In genomic region chr2:209495855-209496585, GRCh38 we compare ENCODE assay signal across 8 cellular contexts.
DNase-seq lines count a peak whose midpoint lies in the region; ATAC-seq and TF ChIP-seq lines count a peak whose summit lies in the region.

No MANE protein-coding gene starts in this region.

- RAD21 ChIA-PET in HCT116 (lab: Charles Lee; ENCODE audit: low non-redundant PET in 1 of 2, low total read pairs in 2 of 2, uncharacterized antibody in 2 of 2, unreplicated experiment in 2 of 2) = no interaction called here

- TF ChIP-seq RAD21 in HCT116 (IDR thresholded peaks at IDR 0.05; ENCODE audit: low read depth) = peak; percentile 40

- no TSS peak for BruUV-seq in HCT116 (replicated peaks; lab: Mats Ljungman, UMichigan)

- H3K27ac ChIP-seq in HCT116 (ENCODE audit: low read depth, low read length) = peak overlapping the region; percentile 17; the same call in 1 of the 2 replicates
- peak overlapping the region; percentile 93 for H3K27ac ChIP-seq in RWPE2 (ENCODE audit: poor library complexity, severe bottlenecking)
- no peak overlapping the region for H3K27ac ChIP-seq in WERI-Rb-1

- H4K20me1 ChIP-seq in HCT116 (ENCODE audit: insufficient read depth) = no peaks in the 10 kb centered on the region

- DNase-seq in HCT116 (ENCODE audit: low read depth, low spot score) = peak; percentile 88
- peak; percentile 66 for DNase-seq in RWPE2 (ENCODE audit: low spot score)
- no peak for DNase-seq in Right ventricle myocardium superior
- DNase-seq in smooth muscle cell of the brain vasculature (ENCODE audit: low read depth, low spot score) = peak; percentile 72
- DNase-seq in WERI-Rb-1 = no peak
- DNase-seq in GM10248 (ENCODE audit: extremely low spot score) = no peak

- ATAC-seq in HCT116 (peak; percentile 97), RWPE2 (ENCODE audit: low read depth) (peak; percentile 99), Right ventricle myocardium superior (ENCODE audit: poor library complexity) (peak; percentile 91), HG03521 (IDR thresholded peaks at IDR 0.05; ENCODE audit: unreplicated experiment) (no peak), HG02798 (IDR thresholded peaks at IDR 0.05; ENCODE audit: poor library complexity, unreplicated experiment) (no peak)

- H3K4me2 ChIP-seq in HCT116 (ENCODE audit: low read length) = peak overlapping the region; percentile 62

- peaks cover 16 to 22% of the 10 kb centered on the region in 2 experiments for H3K4me1 ChIP-seq in HCT116 (ENCODE audit: control insufficient read depth in 1 of 2, insufficient read depth in 2 of 2, low read length in 2 of 2)
- peaks cover 18% of the 10 kb centered on the region for H3K4me1 ChIP-seq in RWPE2 (ENCODE audit: insufficient read depth, poor library complexity, severe bottlenecking)

- POLR2A ChIA-PET in HCT116 (lab: Charles Lee) (no interaction called here), GM10248 (lab: Yijun Ruan, JAX) (no interaction called here)

- no peak for TF ChIP-seq POLR2A in HCT116 (IDR thresholded peaks at IDR 0.05; ENCODE audit: borderline replicate concordance, extremely low read depth, insufficient read depth, insufficient read length)

- H3K4me3 ChIP-seq in HCT116 (replicated peaks in 1 of 2; ENCODE audit: low read depth in 1 of 2, low read length in 2 of 2) (0 out of 4 replicates have a peak overlapping the region, but pooled peaks of 1 of the 2 experiments have one; percentile 11), RWPE2 (ENCODE audit: severe bottlenecking) (no peak overlapping the region), WERI-Rb-1 (ENCODE audit: low read depth, low read length) (no peak overlapping the region)

- H2AFZ ChIP-seq in HCT116 (ENCODE audit: low read depth, low read length, poor library complexity, severe bottlenecking) = no peak overlapping the region

- H3K79me2 ChIP-seq in HCT116 (ENCODE audit: insufficient read depth, low read length) = no peaks in the 10 kb centered on the region

- no peak for TF ChIP-seq CTCF in HCT116 (IDR thresholded peaks at IDR 0.05 in 2 of 3, conservative IDR thresholded peaks at IDR 0.05 in 1 of 3; ENCODE audit: borderline replicate concordance in 1 of 3, insufficient read depth in 1 of 3, low read depth in 2 of 3, low read length in 2 of 3)
- TF ChIP-seq CTCF in RWPE2 (IDR thresholded peaks at IDR 0.05; ENCODE audit: poor library complexity, severe bottlenecking) = no peak
- TF ChIP-seq CTCF in WERI-Rb-1 (IDR thresholded peaks at IDR 0.05; ENCODE audit: low read depth, low read length) = no peak
- no peak for TF ChIP-seq CTCF in GM10248 (IDR thresholded peaks at IDR 0.05; ENCODE audit: control extremely low read depth, extremely low read depth, low read depth, missing control alignments)

- CTCF ChIA-PET in HCT116 (lab: Charles Lee) = interaction anchor here (1.9 kb wide), 1 partner anchor 70 kb away, joined by 5 read pairs; no protein-coding TSS in a partner anchor
- CTCF ChIA-PET in GM10248 (lab: Yijun Ruan, JAX) = interaction anchor here (0.7 kb wide), 1 partner anchor 19 kb away, joined by 3 read pairs; no protein-coding TSS in a partner anchor

- H3K9me2 ChIP-seq in HCT116 (ENCODE audit: insufficient read depth) = no peaks in the 10 kb centered on the region

- peaks cover 10% of the 10 kb centered on the region; the same call in 1 of the 2 replicates for H3K27me3 ChIP-seq in HCT116 (ENCODE audit: insufficient read depth, low read length)
- no peaks in the 10 kb centered on the region for H3K27me3 ChIP-seq in RWPE2 (ENCODE audit: insufficient read depth, poor library complexity, severe bottlenecking)
- no peaks in the 10 kb centered on the region for H3K27me3 ChIP-seq in WERI-Rb-1 (ENCODE audit: insufficient read depth, low read depth, severe bottlenecking)

- H3K9me3 ChIP-seq in HCT116 (ENCODE audit: control insufficient read depth in 1 of 2, insufficient read depth in 1 of 2, low read depth in 1 of 2, low read length in 2 of 2) = no peaks in the 10 kb centered on the region
- H3K9me3 ChIP-seq in RWPE2 (ENCODE audit: severe bottlenecking) = peaks cover 1% of the 10 kb centered on the region
- H3K9me3 ChIP-seq in WERI-Rb-1 (ENCODE audit: severe bottlenecking) = no peaks in the 10 kb centered on the region

- intact Hi-C loops in HCT116 (cut with micrococcal nuclease) = no loop called here
- intact Hi-C loops in Right ventricle myocardium superior (cut with DNase I) = no loop called here

- H3K9ac ChIP-seq in HCT116 (ENCODE audit: low read length) = no peak overlapping the region

- H3K36me3 ChIP-seq in HCT116 (ENCODE audit: control insufficient read depth in 1 of 2, insufficient read depth in 2 of 2, low read length in 2 of 2) (no peaks in the 10 kb centered on the region), RWPE2 (ENCODE audit: low read depth) (no peaks in the 10 kb centered on the region), WERI-Rb-1 (no peaks in the 10 kb centered on the region)

TF ChIP-seq in HCT116, 20 proteins besides CTCF, POLR2A, EP300 and RAD21:
- TF ChIP-seq ZNF274 (IDR thresholded peaks at IDR 0.05; ENCODE audit: low read depth, low read length) = no peak
- TF ChIP-seq EGR1 (IDR thresholded peaks at IDR 0.05; ENCODE audit: low read depth) = no peak
- TF ChIP-seq CBX3 (IDR thresholded peaks at IDR 0.05; ENCODE audit: low read depth) = peak; percentile 93; the same call in 1 of the 2 replicates
- no peak for TF ChIP-seq ZFX (IDR thresholded peaks at IDR 0.05)
- peak; percentile 99 for TF ChIP-seq FOSL1 (IDR thresholded peaks at IDR 0.05; ENCODE audit: low read depth)
- no peak for TF ChIP-seq EZH2 (IDR thresholded peaks at IDR 0.05)
- peak; percentile 79 for TF ChIP-seq CEBPB (IDR thresholded peaks at IDR 0.05; ENCODE audit: low read depth)
- TF ChIP-seq ELF1 (IDR thresholded peaks at IDR 0.05; ENCODE audit: borderline replicate concordance, low read depth) = no peak; the same call in 1 of the 2 replicates
- peak; percentile 62 for TF ChIP-seq MAX (IDR thresholded peaks at IDR 0.05)
- peak; percentile 90 for TF ChIP-seq SRF (IDR thresholded peaks at IDR 0.05; ENCODE audit: low read depth)
- TF ChIP-seq TCF7L2 (IDR thresholded peaks at IDR 0.05; ENCODE audit: borderline replicate concordance, extremely low read depth, insufficient read depth, insufficient read length) = peak; percentile 89
- TF ChIP-seq REST (IDR thresholded peaks at IDR 0.05; ENCODE audit: low read depth) = no peak
- TF ChIP-seq POLR2AphosphoS5 (IDR thresholded peaks at IDR 0.05; ENCODE audit: low read depth, low read length) = peak; percentile 47; the same call in 1 of the 2 replicates
- peak; percentile 99 for TF ChIP-seq JUND (IDR thresholded peaks at IDR 0.05)
- TF ChIP-seq, protein P1, sequence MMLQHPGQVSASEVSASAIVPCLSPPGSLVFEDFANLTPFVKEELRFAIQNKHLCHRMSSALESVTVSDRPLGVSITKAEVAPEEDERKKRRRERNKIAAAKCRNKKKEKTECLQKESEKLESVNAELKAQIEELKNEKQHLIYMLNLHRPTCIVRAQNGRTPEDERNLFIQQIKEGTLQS (IDR thresholded peaks at IDR 0.05) = peak; percentile 91
- TF ChIP-seq, protein P2, sequence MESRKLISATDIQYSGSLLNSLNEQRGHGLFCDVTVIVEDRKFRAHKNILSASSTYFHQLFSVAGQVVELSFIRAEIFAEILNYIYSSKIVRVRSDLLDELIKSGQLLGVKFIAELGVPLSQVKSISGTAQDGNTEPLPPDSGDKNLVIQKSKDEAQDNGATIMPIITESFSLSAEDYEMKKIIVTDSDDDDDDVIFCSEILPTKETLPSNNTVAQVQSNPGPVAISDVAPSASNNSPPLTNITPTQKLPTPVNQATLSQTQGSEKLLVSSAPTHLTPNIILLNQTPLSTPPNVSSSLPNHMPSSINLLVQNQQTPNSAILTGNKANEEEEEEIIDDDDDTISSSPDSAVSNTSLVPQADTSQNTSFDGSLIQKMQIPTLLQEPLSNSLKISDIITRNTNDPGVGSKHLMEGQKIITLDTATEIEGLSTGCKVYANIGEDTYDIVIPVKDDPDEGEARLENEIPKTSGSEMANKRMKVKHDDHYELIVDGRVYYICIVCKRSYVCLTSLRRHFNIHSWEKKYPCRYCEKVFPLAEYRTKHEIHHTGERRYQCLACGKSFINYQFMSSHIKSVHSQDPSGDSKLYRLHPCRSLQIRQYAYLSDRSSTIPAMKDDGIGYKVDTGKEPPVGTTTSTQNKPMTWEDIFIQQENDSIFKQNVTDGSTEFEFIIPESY (IDR thresholded peaks at IDR 0.05; ENCODE audit: extremely low read depth, insufficient replicate concordance, low read length) = no peak
- TF ChIP-seq SIN3A (IDR thresholded peaks at IDR 0.05; ENCODE audit: low read depth) = peak; percentile 87
- peak; percentile 14 for TF ChIP-seq YY1 (IDR thresholded peaks at IDR 0.05; ENCODE audit: extremely low read depth, insufficient replicate concordance, low read depth, low read length)
- TF ChIP-seq EZH2phosphoT487 (IDR thresholded peaks at IDR 0.05; ENCODE audit: borderline replicate concordance) = no peak
- peak; percentile 92 for TF ChIP-seq SP1 (IDR thresholded peaks at IDR 0.05; ENCODE audit: low read depth)

Comparison
In these comparisons a context has a peak if more than half of its experiments do, and no peak if none do; other contexts are left out.
1. ATAC-seq: peak in HCT116 (single experiment), RWPE2 (single experiment) and Right ventricle myocardium superior (single experiment); none in HG03521 (single experiment) and HG02798 (single experiment).
2. DNase-seq: peak in HCT116 (single experiment), RWPE2 (single experiment) and smooth muscle cell of the brain vasculature (single experiment); none in Right ventricle myocardium superior (single experiment), WERI-Rb-1 (single experiment) and GM10248 (single experiment).